14 cellular contexts compared by ENCODE assay signal in genomic region chr3:30646961-30647752, GRCh38. TPM values are rescaled to one million over a fixed set of nuclear protein-coding genes. Genes with fewer than 3 reads are reported as not detected.
DNase-seq lines count a peak whose midpoint lies in the region; ATAC-seq and TF ChIP-seq lines count a peak whose summit lies in the region.
"Had no signal": no experiment of that assay in that cellular context is flagged by ENCODE, and none has a peak within 500 bp of the region (broad histone marks: within the 10 kb centered on the region; RNA-seq: fewer than 3 reads in every experiment).

No MANE protein-coding gene starts in this region.

- ATAC-seq in activated naive CD8-positive, alpha-beta T cell treated with anti-CD3 and anti-CD28 coated beads, Interleukin-2, amount 10 ng/mL, durations not matched to agents 7 days and 5 days (ENCODE audit: low read depth) = no peak
- no peak for ATAC-seq in naive thymus-derived CD4-positive, alpha-beta T cell
- ATAC-seq in left lobe of liver (no peak), HG03432 (IDR thresholded peaks at IDR 0.05; ENCODE audit: unreplicated experiment) (no peak)
- ATAC-seq: WTC11 had no signal

- TF ChIP-seq CTCF in CD14-positive monocyte (IDR thresholded peaks at IDR 0.05) (no peak), HL-60 (IDR thresholded peaks at IDR 0.05; ENCODE audit: insufficient read depth, low read length) (no peak)

- H3K9me3 ChIP-seq in naive thymus-derived CD4-positive, alpha-beta T cell (ENCODE audit: control insufficient read depth in 2 of 3, low read length in 3 of 3) = no peaks in the 10 kb centered on the region

- H3K36me3 Mint-ChIP-seq in CD14-positive monocyte = peaks cover 75 to 78% of the 10 kb centered on the region in 2 donors
- peaks cover 60% of the 10 kb centered on the region for H3K36me3 Mint-ChIP-seq in activated naive CD8-positive, alpha-beta T cell treated with anti-CD3 and anti-CD28 coated beads, Interleukin-2, amount 10 ng/mL, durations not matched to agents 7 days and 5 days
- peaks cover 33 to 69% (median 64%) of the 10 kb centered on the region in 5 donors for H3K36me3 Mint-ChIP-seq in naive thymus-derived CD4-positive, alpha-beta T cell

- peak overlapping the region; percentile 78 for H3K27ac ChIP-seq in HL-60 (replicated peaks)
- H3K27ac ChIP-seq in naive thymus-derived CD4-positive, alpha-beta T cell (ENCODE audit: low read depth, low read length) = peak overlapping the region; percentile 45
- H3K27ac ChIP-seq: SK-N-MC had no signal

- H3K9me3 Mint-ChIP-seq in CD14-positive monocyte = no peaks in the 10 kb centered on the region
- no peaks in the 10 kb centered on the region for H3K9me3 Mint-ChIP-seq in activated naive CD8-positive, alpha-beta T cell treated with anti-CD3 and anti-CD28 coated beads, Interleukin-2, amount 10 ng/mL, durations not matched to agents 7 days and 5 days
- H3K9me3 Mint-ChIP-seq in naive thymus-derived CD4-positive, alpha-beta T cell = peaks cover 0 to 2% (median 0%) of the 10 kb centered on the region in 11 donors
- H3K9me3 Mint-ChIP-seq: WTC11 had no signal

- intact Hi-C loops in CD14-positive monocyte (cut with micrococcal nuclease) = loop anchor here in 1 of 2 donors (5.0 to 10.0 kb wide), 2 partner anchors 40 to 898 kb away; partner anchors contain the start of gene TGFBR2
- intact Hi-C loops in naive thymus-derived CD4-positive, alpha-beta T cell (cut with micrococcal nuclease) = no loop called here

- POLR2A ChIA-PET in activated naive CD8-positive, alpha-beta T cell treated with anti-CD3 and anti-CD28 coated beads, Interleukin-2, amount 10 ng/mL, durations not matched to agents 7 days and 5 days (lab: Charles Lee) = interaction anchor here (0.6 to 5.3 kb wide), 5 partner anchors 8 to 17 kb away, joined by 3 to 47 read pairs (median 5); no protein-coding TSS in a partner anchor
- POLR2A ChIA-PET in naive thymus-derived CD4-positive, alpha-beta T cell (lab: Charles Lee) = interaction anchor here (0.8 to 33.4 kb wide), 7 partner anchors 7 to 268 kb away, joined by 3 to 853 read pairs (median 77); partner anchors contain the start of gene TGFBR2
- POLR2A ChIA-PET in HEK293T (lab: Yijun Ruan, JAX) = no interaction called here

- peak overlapping the region; percentile 81 to 93 (median 86) for H3K27ac Mint-ChIP-seq in CD14-positive monocyte
- peak overlapping the region; percentile 95 for H3K27ac Mint-ChIP-seq in activated naive CD8-positive, alpha-beta T cell treated with anti-CD3 and anti-CD28 coated beads, Interleukin-2, amount 10 ng/mL, durations not matched to agents 7 days and 5 days
- peak overlapping the region; percentile 93 to 99 (median 95) for H3K27ac Mint-ChIP-seq in naive thymus-derived CD4-positive, alpha-beta T cell
- H3K27ac Mint-ChIP-seq: WTC11 had no signal

- peaks cover 0 to 66% (median 30%) of the 10 kb centered on the region in 3 experiments for H3K36me3 ChIP-seq in naive thymus-derived CD4-positive, alpha-beta T cell (ENCODE audit: control insufficient read depth in 2 of 3, insufficient read depth in 3 of 3, low read length in 3 of 3)

- no peak for DNase-seq in CD14-positive monocyte (ENCODE audit: low spot score)
- DNase-seq in HL-60 (ENCODE audit: low read depth in 1 of 2, low spot score in 1 of 2) = no peak
- DNase-seq in activated naive CD8-positive, alpha-beta T cell treated with anti-CD3 and anti-CD28 coated beads, Interleukin-2, amount 10 ng/mL, durations not matched to agents 7 days and 5 days = no peak
- no peak for DNase-seq in naive thymus-derived CD4-positive, alpha-beta T cell
- DNase-seq in left lobe of liver (ENCODE audit: low spot score) = no peak
- no peak for DNase-seq in SHP77 (lab: John Stamatoyannopoulos, UW)
- DNase-seq in HEK293T (ENCODE audit: extremely low spot score) = no peak
- DNase-seq: C1 segment of cervical spinal cord; effector CD8-positive, alpha-beta T cell; foreskin melanocyte; stimulated activated CD4-positive, alpha-beta T cell treated with anti-CD3 and anti-CD28 coated beads, Interleukin-1b, Interleukin-23, amount 100 ng/mL, for 48 hours had no signal

- H3K4me3 ChIP-seq in HL-60 (replicated peaks; ENCODE audit: insufficient read depth, low read length) = no peak overlapping the region
- H3K4me3 ChIP-seq in naive thymus-derived CD4-positive, alpha-beta T cell (ENCODE audit: low read length) = no peak overlapping the region
- H3K4me3 ChIP-seq: SK-N-MC had no signal

- peak overlapping the region; percentile 53 to 63 for H3K4me3 Mint-ChIP-seq in CD14-positive monocyte
- peak overlapping the region; percentile 76 for H3K4me3 Mint-ChIP-seq in activated naive CD8-positive, alpha-beta T cell treated with anti-CD3 and anti-CD28 coated beads, Interleukin-2, amount 10 ng/mL, durations not matched to agents 7 days and 5 days
- H3K4me3 Mint-ChIP-seq in naive thymus-derived CD4-positive, alpha-beta T cell = peak overlapping the region; percentile 20 to 88 (median 66)
- H3K4me3 Mint-ChIP-seq: WTC11 had no signal

- H3K27me3 ChIP-seq in HL-60 (ENCODE audit: insufficient read depth, poor library complexity, severe bottlenecking) = no peaks in the 10 kb centered on the region
- no peaks in the 10 kb centered on the region for H3K27me3 ChIP-seq in naive thymus-derived CD4-positive, alpha-beta T cell (ENCODE audit: control insufficient read depth in 2 of 2, insufficient read depth in 2 of 2, low read length in 2 of 2)

- peaks cover 91% of the 10 kb centered on the region for H3K4me1 Mint-ChIP-seq in CD14-positive monocyte
- H3K4me1 Mint-ChIP-seq in activated naive CD8-positive, alpha-beta T cell treated with anti-CD3 and anti-CD28 coated beads, Interleukin-2, amount 10 ng/mL, durations not matched to agents 7 days and 5 days = peaks cover 84% of the 10 kb centered on the region
- H3K4me1 Mint-ChIP-seq in naive thymus-derived CD4-positive, alpha-beta T cell = peaks cover 75 to 99% (median 94%) of the 10 kb centered on the region in 7 donors

- H3K27me3 Mint-ChIP-seq in CD14-positive monocyte (ENCODE audit: low read depth in 3 of 3) = no peaks in the 10 kb centered on the region
- no peaks in the 10 kb centered on the region for H3K27me3 Mint-ChIP-seq in activated naive CD8-positive, alpha-beta T cell treated with anti-CD3 and anti-CD28 coated beads, Interleukin-2, amount 10 ng/mL, durations not matched to agents 7 days and 5 days
- H3K27me3 Mint-ChIP-seq in naive thymus-derived CD4-positive, alpha-beta T cell = no peaks in the 10 kb centered on the region

- peaks cover 62 to 97% of the 10 kb centered on the region in 2 donors for H3K4me1 ChIP-seq in naive thymus-derived CD4-positive, alpha-beta T cell (ENCODE audit: control insufficient read depth in 2 of 2, insufficient read depth in 2 of 2, low read length in 2 of 2)

- CTCF ChIA-PET in naive thymus-derived CD4-positive, alpha-beta T cell (lab: Charles Lee) = interaction anchor here (1.9 kb wide), 1 partner anchor 16 kb away, joined by 6 read pairs; no protein-coding TSS in a partner anchor
- CTCF ChIA-PET in HEK293T (lab: Yijun Ruan, JAX) = no interaction called here

TF ChIP-seq in HEK293T, 16 proteins besides CTCF, POLR2A, EP300 and RAD21:
- TF ChIP-seq BHLHE40 (IDR thresholded peaks at IDR 0.05; ENCODE audit: borderline replicate concordance) (no peak), L3MBTL2 (conservative IDR thresholded peaks at IDR 0.05) (no peak)
TF ChIP-seq in HEK293T: peak in this region for 0.

RNA-seq across cellular contexts. Expression of gene TGFBR2, which starts 40.8 kb away (rescaled TPM):
- 10 to 100 TPM; 46.6 to 60.3 TPM for polyA plus RNA-seq in CD14-positive monocyte
- total RNA-seq in activated naive CD8-positive, alpha-beta T cell treated with anti-CD3 and anti-CD28 coated beads, Interleukin-2, amount 10 ng/mL, durations not matched to agents 7 days and 5 days = 10 to 100 TPM; 86.9 to 92.2 TPM
- total RNA-seq in naive thymus-derived CD4-positive, alpha-beta T cell = 100 to 1,000 TPM in 4 of 5 experiments, 10 to 100 TPM in 1; 63.0 to 171 (median 155) TPM
- polyA plus RNA-seq in naive thymus-derived CD4-positive, alpha-beta T cell = 100 to 1,000 TPM; 150 to 263 TPM
- total RNA-seq in left lobe of liver = 26.9 TPM
